In genomic region chr16:84553873-84554399, GRCh38 we compare ENCODE assay signal across 14 cellular contexts. TPM values are rescaled to one million over a fixed set of nuclear protein-coding genes. Genes with fewer than 3 reads are reported as not detected.
DNase-seq lines count a peak whose midpoint lies in the region; ATAC-seq, FAIRE-seq and TF ChIP-seq lines count a peak whose summit lies in the region.
"Had no signal": no experiment of that assay in that cellular context is flagged by ENCODE, and none has a peak within 500 bp of the region (broad histone marks: within the 10 kb centered on the region; RNA-seq: fewer than 3 reads in every experiment).

No MANE protein-coding gene starts in this region.

- peak overlapping the region; percentile 95 for H3K4me3 Mint-ChIP-seq in activated T-helper 17 cell treated with anti-CD3 and anti-CD28 coated beads, Interleukin-2, amount 50 U/mL, for 72 hours
- H3K4me3 Mint-ChIP-seq in naive thymus-derived CD8-positive, alpha-beta T cell: peak overlapping the region; percentile 82 to 99 (median 90)
- H3K4me3 Mint-ChIP-seq in type B pancreatic cell: no peak overlapping the region

- TF ChIP-seq POLR2A in HepG2 (IDR thresholded peaks at IDR 0.05; ENCODE audit: insufficient read depth in 1 of 2, low read depth in 2 of 2, low read length in 2 of 2) (no peak), right lobe of liver (IDR thresholded peaks at IDR 0.05) (no peak)

- H3K4me3 ChIP-seq in HepG2 (replicated peaks in 1 of 3; ENCODE audit: insufficient read depth in 1 of 3, low read depth in 2 of 3, low read length in 3 of 3) (no peak overlapping the region), right lobe of liver (no peak overlapping the region)
- H3K4me3 ChIP-seq: hepatocyte, pancreas, tibial nerve had no signal

- H3K36me3 ChIP-seq in HepG2 (replicated peaks in 1 of 2; ENCODE audit: control insufficient read depth in 1 of 2, insufficient read depth in 2 of 2, low read length in 2 of 2): no peaks in the 10 kb centered on the region
- H3K36me3 ChIP-seq in right lobe of liver: no peaks in the 10 kb centered on the region
- H3K36me3 ChIP-seq: pancreas, tibial nerve had no signal

- peaks cover 32% of the 10 kb centered on the region for H3K4me1 ChIP-seq in HepG2 (ENCODE audit: insufficient read depth, low read length)
- no peaks in the 10 kb centered on the region for H3K4me1 ChIP-seq in right lobe of liver
- H3K4me1 ChIP-seq: pancreas, tibial nerve had no signal

- in situ Hi-C loops in HepG2 (cut with HindIII; ENCODE audit: extremely low pct_ligation_motif_present, low pct_unique_long_range_greater_than_20kb): no loop called here

- CTCF ChIA-PET in HepG2 (lab: Yijun Ruan, JAX; ENCODE audit: low intra/inter-chr PET ratio, low total read pairs): no interaction called here

- H3K9me3 Mint-ChIP-seq in activated T-helper 17 cell treated with anti-CD3 and anti-CD28 coated beads, Interleukin-2, amount 50 U/mL, for 72 hours: no peaks in the 10 kb centered on the region
- H3K9me3 Mint-ChIP-seq in naive thymus-derived CD8-positive, alpha-beta T cell: no peaks in the 10 kb centered on the region
- H3K9me3 Mint-ChIP-seq in type B pancreatic cell: no peaks in the 10 kb centered on the region

- no peaks in the 10 kb centered on the region; the same call in 1 of the 2 replicates for H4K20me1 ChIP-seq in HepG2 (ENCODE audit: insufficient read depth, low read length)

- no peaks in the 10 kb centered on the region for H3K79me2 ChIP-seq in HepG2 (ENCODE audit: insufficient read depth, low read length)
- H3K79me2 ChIP-seq: hepatocyte had no signal

- BruUV-seq in HepG2 (replicated peaks; lab: Mats Ljungman, UMichigan): no TSS peak

- DNase-seq in HepG2 (ENCODE audit: low spot score) (no peak), right lobe of liver (no peak), type B pancreatic cell (ENCODE audit: extremely low spot score, unreplicated experiment) (no peak), head of caudate nucleus (no peak), glomerular visceral epithelial cell (ENCODE audit: extremely low spot score) (no peak), sciatic nerve (ENCODE audit: low spot score) (no peak)
- peak in 9 of 10 donors; percentile 29 to 85 (median 74) for DNase-seq in naive thymus-derived CD8-positive, alpha-beta T cell
- DNase-seq: NCI-H446, RPMI8226 had no signal

- H3K27me3 ChIP-seq in HepG2 (ENCODE audit: control insufficient read depth in 1 of 2, insufficient read depth in 2 of 2, low read length in 2 of 2) (peaks cover 2 to 33% of the 10 kb centered on the region in 2 experiments; a peak in 4 of 5 replicates), right lobe of liver (no peaks in the 10 kb centered on the region)
- H3K27me3 ChIP-seq: hepatocyte, pancreas, tibial nerve had no signal

- ATAC-seq in HepG2 (no peak), right lobe of liver (no peak), sciatic nerve (no peak)
- peak; percentile 60 for ATAC-seq in activated T-helper 17 cell treated with anti-CD3 and anti-CD28 coated beads, Interleukin-2, amount 50 U/mL, for 72 hours (replicated peaks)
- peak; percentile 59 to 82 for ATAC-seq in naive thymus-derived CD8-positive, alpha-beta T cell
- ATAC-seq: pancreas had no signal

- peak overlapping the region; percentile 92 for H3K27ac Mint-ChIP-seq in activated T-helper 17 cell treated with anti-CD3 and anti-CD28 coated beads, Interleukin-2, amount 50 U/mL, for 72 hours
- peak overlapping the region; percentile 85 to 98 (median 94) for H3K27ac Mint-ChIP-seq in naive thymus-derived CD8-positive, alpha-beta T cell
- peak overlapping the region; percentile 21 for H3K27ac Mint-ChIP-seq in type B pancreatic cell

- H3K4me2 ChIP-seq in HepG2 (ENCODE audit: low read depth, low read length): no peak overlapping the region
- H3K4me2 ChIP-seq: hepatocyte had no signal

- H3K9ac ChIP-seq in HepG2 (ENCODE audit: insufficient read depth, low read depth, low read length): no peak overlapping the region

- FAIRE-seq in HepG2 (lab: Jason Lieb, UNC): no peak
- FAIRE-seq: pancreas had no signal

- TF ChIP-seq CTCF in HepG2 (CRISPR knock-in tag; IDR thresholded peaks at IDR 0.05) (no peak), right lobe of liver (IDR thresholded peaks at IDR 0.05) (no peak), type B pancreatic cell (conservative IDR thresholded peaks at IDR 0.05) (no peak)

- H2AFZ ChIP-seq in HepG2 (ENCODE audit: low read length): no peak overlapping the region
- H2AFZ ChIP-seq: hepatocyte had no signal

- POLR2A ChIA-PET in HepG2 (lab: Yijun Ruan, JAX): no interaction called here
- POLR2A ChIA-PET in naive thymus-derived CD8-positive, alpha-beta T cell (lab: Charles Lee): interaction anchor here (0.7 to 3.6 kb wide), 14 partner anchors 10 to 62 kb away, joined by 3 to 16 read pairs (median 4); no protein-coding TSS in a partner anchor

- no peak for TF ChIP-seq RAD21 in HepG2 (CRISPR knock-in tag; IDR thresholded peaks at IDR 0.05)

- intact Hi-C loops in HepG2 (cut with micrococcal nuclease; ENCODE audit: unreplicated experiment) (no loop called here), right lobe of liver (cut with DNase I) (no loop called here), head of caudate nucleus (cut with DNase I) (no loop called here), sciatic nerve (cut with DNase I) (no loop called here)

- no peaks in the 10 kb centered on the region for H3K27me3 Mint-ChIP-seq in activated T-helper 17 cell treated with anti-CD3 and anti-CD28 coated beads, Interleukin-2, amount 50 U/mL, for 72 hours
- no peaks in the 10 kb centered on the region for H3K27me3 Mint-ChIP-seq in naive thymus-derived CD8-positive, alpha-beta T cell
- no peaks in the 10 kb centered on the region for H3K27me3 Mint-ChIP-seq in type B pancreatic cell

- H3K27ac ChIP-seq in HepG2 (ENCODE audit: extremely low read length, insufficient read depth, low read length) (no peak overlapping the region), right lobe of liver (no peak overlapping the region)
- H3K27ac ChIP-seq: hepatocyte, HL-60, pancreas had no signal

- H3K36me3 Mint-ChIP-seq in activated T-helper 17 cell treated with anti-CD3 and anti-CD28 coated beads, Interleukin-2, amount 50 U/mL, for 72 hours (ENCODE audit: low read depth): peaks cover 35% of the 10 kb centered on the region
- peaks cover 0 to 1% (median 0%) of the 10 kb centered on the region in 3 donors for H3K36me3 Mint-ChIP-seq in naive thymus-derived CD8-positive, alpha-beta T cell
- no peaks in the 10 kb centered on the region for H3K36me3 Mint-ChIP-seq in type B pancreatic cell

- H3K9me3 ChIP-seq in HepG2 (ENCODE audit: low read length) (no peaks in the 10 kb centered on the region), right lobe of liver (no peaks in the 10 kb centered on the region)
- H3K9me3 ChIP-seq: pancreas, tibial nerve had no signal

- TF ChIP-seq EP300 in HepG2 (IDR thresholded peaks at IDR 0.05; ENCODE audit: low read depth in 2 of 2, low read length in 2 of 2): no peak
- no peak for TF ChIP-seq EP300 in HepG2 (CRISPR knock-in tag; IDR thresholded peaks at IDR 0.05; ENCODE audit: borderline replicate concordance)

- H3K4me1 Mint-ChIP-seq in activated T-helper 17 cell treated with anti-CD3 and anti-CD28 coated beads, Interleukin-2, amount 50 U/mL, for 72 hours: peaks cover 29% of the 10 kb centered on the region
- peaks cover 41 to 60% (median 57%) of the 10 kb centered on the region in 4 donors for H3K4me1 Mint-ChIP-seq in naive thymus-derived CD8-positive, alpha-beta T cell
- H3K4me1 Mint-ChIP-seq in type B pancreatic cell (ENCODE audit: unreplicated experiment): peaks cover 34% of the 10 kb centered on the region

- WGBS in HepG2 (ENCODE audit: low lambda C conversion rate): 60% methylated on average over 11 of the region's 11 CpGs
- WGBS in right lobe of liver (ENCODE audit: insufficient coverage, low coverage, low lambda C conversion rate, missing lambda C conversion rate): 42% methylated on average over 4 of the region's 11 CpGs

TF ChIP-seq in HepG2, 621 proteins besides CTCF, POLR2A, EP300 and RAD21 (continues in another document):
- TF ChIP-seq MTF2 (CRISPR knock-in tag; IDR thresholded peaks at IDR 0.05; ENCODE audit: borderline replicate concordance) (no peak), ZNF883 (CRISPR knock-in tag; IDR thresholded peaks at IDR 0.05; ENCODE audit: not compliant biosample characterization) (peak; percentile 21), TAF1 (CRISPR knock-in tag; IDR thresholded peaks at IDR 0.05) (no peak), ZNF709 (CRISPR knock-in tag; IDR thresholded peaks at IDR 0.05) (no peak)

RNA-seq across cellular contexts. Expression of gene MEAK7, which starts 49.5 kb away (rescaled TPM):
- 14.7 and 17.4 TPM in 2 replicates for total RNA-seq in HepG2 (2016; rRNA removed; fragmentation: Illumina TruSeq; extraction: Trizol)
- total RNA-seq in HepG2 (2016; cell fraction: cytosol; rRNA removed; fragmentation: Illumina TruSeq; extraction: Trizol; ENCODE audit: low read depth): 1.0 and 1.5 TPM in 2 replicates
- 14.3 and 19.5 TPM in 2 replicates for total RNA-seq in HepG2 (2016; cell fraction: insoluble cytoplasmic fraction; rRNA removed; fragmentation: Illumina TruSeq; extraction: Trizol)
- total RNA-seq in HepG2 (2016; cell fraction: membrane; rRNA removed; fragmentation: Illumina TruSeq; extraction: Trizol): 3.8 and 4.1 TPM in 2 replicates
- 13.9 and 16.3 TPM in 2 replicates for total RNA-seq in HepG2 (2016; cell fraction: nucleus; rRNA removed; fragmentation: Illumina TruSeq; extraction: Trizol)
- 11.8 and 12.0 TPM in 2 replicates for polyA plus RNA-seq in HepG2 (2011; rRNA removed)
- 10.9 and 11.8 TPM in 2 replicates for polyA plus RNA-seq in HepG2 (2011; cell fraction: cytosol; rRNA removed)
- polyA plus RNA-seq in HepG2 (2011; cell fraction: nucleus; rRNA removed): 13.6 and 14.0 TPM in 2 replicates
- polyA plus RNA-seq in HepG2 (2012): 6.9 and 8.1 TPM in 2 replicates
- polyA plus RNA-seq in HepG2 (2016; cell fraction: cytosol; fragmentation: Illumina TruSeq; extraction: Trizol; ENCODE audit: low read depth): 0.46 and 0.59 TPM in 2 replicates
- 10.6 and 11.4 TPM in 2 replicates for polyA plus RNA-seq in HepG2 (2016; cell fraction: insoluble cytoplasmic fraction; fragmentation: Illumina TruSeq; extraction: Trizol; ENCODE audit: low read depth)
- polyA plus RNA-seq in HepG2 (2016; cell fraction: membrane; fragmentation: Illumina TruSeq; extraction: Trizol; ENCODE audit: low read depth): 1.5 and 1.9 TPM in 2 replicates
- polyA plus RNA-seq in HepG2 (2016; cell fraction: nucleus; fragmentation: Illumina TruSeq; extraction: Trizol; ENCODE audit: insufficient read depth, low read depth): 9.0 and 10.6 TPM in 2 replicates
- 20.4 and 30.6 TPM in 2 replicates for polyA minus RNA-seq in HepG2 (2011; rRNA and poly(A)+ RNA removed; ENCODE audit: low replicate concordance)
- 7.9 and 10.9 TPM in 2 replicates for polyA minus RNA-seq in HepG2 (2011; cell fraction: cytosol; rRNA and poly(A)+ RNA removed)
- polyA minus RNA-seq in HepG2 (2011; cell fraction: nucleus; rRNA and poly(A)+ RNA removed): 17.6 and 19.1 TPM in 2 replicates
- 1 to 10 TPM; 2.9 to 5.2 (median 3.4) TPM for total RNA-seq in right lobe of liver
- total RNA-seq in activated T-helper 17 cell treated with anti-CD3 and anti-CD28 coated beads, Interleukin-2, amount 50 U/mL, for 72 hours: 10 to 100 TPM; 18.5 to 28.5 TPM
- total RNA-seq in naive thymus-derived CD8-positive, alpha-beta T cell: 1 to 10 TPM; 7.1 to 8.9 TPM
- polyA plus RNA-seq in naive thymus-derived CD8-positive, alpha-beta T cell: 1 to 10 TPM; 3.7 to 6.7 (median 4.6) TPM
- 28.5 and 30.3 TPM in 2 replicates for total RNA-seq in type B pancreatic cell (ENCODE audit: low replicate concordance)
- total RNA-seq in sciatic nerve: 21.8 TPM

Comparison
In these comparisons a context has a peak if more than half of its experiments do, and no peak if none do; other contexts are left out.
1. ATAC-seq: peak in activated T-helper 17 cell treated with anti-CD3 and anti-CD28 coated beads, Interleukin-2, amount 50 U/mL, for 72 hours (single experiment) and naive thymus-derived CD8-positive, alpha-beta T cell (2 of 2); none in HepG2 (single experiment), right lobe of liver (0 of 4) and sciatic nerve (single experiment).
2. DNase-seq: peak in naive thymus-derived CD8-positive, alpha-beta T cell (9 of 10); none in HepG2 (single experiment), right lobe of liver (0 of 3), type B pancreatic cell (single experiment), head of caudate nucleus (0 of 42), glomerular visceral epithelial cell (single experiment) and sciatic nerve (single experiment).
3. H3K27ac Mint-ChIP-seq: peak in every context shown above with its lines; median percentile 94 in naive thymus-derived CD8-positive, alpha-beta T cell; 92 in activated T-helper 17 cell treated with anti-CD3 and anti-CD28 coated beads, Interleukin-2, amount 50 U/mL, for 72 hours; 21 in type B pancreatic cell.